9 cellular contexts compared by ENCODE assay signal in the genomic region with DNA sequence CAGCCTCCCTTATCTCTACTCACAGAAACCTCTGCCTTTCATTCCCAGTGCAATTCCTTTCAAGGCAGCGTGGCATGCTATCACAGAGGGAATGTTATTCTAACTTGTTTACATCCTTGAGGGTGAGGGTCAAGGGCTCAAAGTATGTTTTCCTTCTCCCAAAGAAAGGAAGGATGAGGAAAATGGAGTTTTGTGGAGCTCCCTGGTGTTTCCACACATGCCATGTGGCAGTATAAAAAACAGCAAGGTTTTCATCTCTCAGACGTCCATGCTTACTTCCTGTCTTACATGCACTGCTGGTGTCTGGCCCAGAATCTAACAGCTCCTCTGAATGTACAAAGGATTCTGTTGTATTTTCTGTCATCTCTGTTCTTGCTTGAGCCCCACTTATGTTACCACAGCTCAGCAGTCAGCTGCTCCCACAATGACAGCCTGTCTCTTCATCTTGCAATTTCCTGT.
DNase-seq lines count a peak whose midpoint lies in the region; ATAC-seq and TF ChIP-seq lines count a peak whose summit lies in the region.
"Had no signal": no experiment of that assay in that cellular context is flagged by ENCODE, and none has a peak within 500 bp of the region (broad histone marks: within the 10 kb centered on the region; RNA-seq: fewer than 3 reads in every experiment).

No MANE protein-coding gene starts in this region.

- dilution Hi-C loops in IMR-90 (cut with HindIII; ENCODE audit: low sequenced_read_pairs, unreplicated experiment): no loop called here

- no peak overlapping the region for H3K56ac ChIP-seq in IMR-90 (ENCODE audit: extremely low read depth, insufficient read depth, low read length)

- 0 out of 2 replicates have a peak overlapping the region, but pooled peaks have one; percentile 33 for H3K9ac ChIP-seq in IMR-90 (ENCODE audit: low read depth, low read length)

- intact Hi-C loops in IMR-90 (cut with micrococcal nuclease): no loop called here

- H2AFZ ChIP-seq in IMR-90 (replicated peaks; ENCODE audit: low read length, poor library complexity): peak overlapping the region; percentile 83

- H2BK120ac ChIP-seq in IMR-90 (ENCODE audit: low read depth, low read length): peak overlapping the region; percentile 92

- H2BK5ac ChIP-seq in IMR-90 (ENCODE audit: low read depth, low read length, poor library complexity, severe bottlenecking): peak overlapping the region; percentile 70

- peak overlapping the region; percentile 49; the same call in 1 of the 2 replicates for H4K91ac ChIP-seq in IMR-90 (ENCODE audit: insufficient read depth, low read depth, low read length)

- peak overlapping the region; percentile 60; the same call in 2 of the 3 replicates for H2BK15ac ChIP-seq in IMR-90 (ENCODE audit: low read depth, low read length)

- H3K79me1 ChIP-seq in IMR-90 (ENCODE audit: low read depth in 1 of 2, low read length in 2 of 2): no peaks in the 10 kb centered on the region

- TF ChIP-seq RAD21 in IMR-90 (IDR thresholded peaks at IDR 0.05; ENCODE audit: low read length): no peak

- in situ Hi-C loops in IMR-90 (cut with MboI; ENCODE audit: low sequenced_read_pairs) (no loop called here), ACHN (cut with HindIII; ENCODE audit: low pct_ligation_motif_present, low pct_unique_long_range_greater_than_20kb, low sequenced_read_pairs) (no loop called here)

- CTCF ChIA-PET in IMR-90 (lab: Yijun Ruan, JAX): interaction anchor here (0.7 kb wide), 1 partner anchor 11 kb away, joined by 3 read pairs; no protein-coding TSS in a partner anchor

- peak; percentile 54 for DNase-seq in IMR-90
- DNase-seq in caudate nucleus (lab: John Stamatoyannopoulos, UW): peak in 30 of 61 donors; percentile 0 to 62 (median 11)
- DNase-seq in superior temporal gyrus (ENCODE audit: extremely low spot score): peak; percentile 79
- no peak for DNase-seq in foreskin keratinocyte
- DNase-seq in ACHN: no peak
- DNase-seq: activated CD4-positive, alpha-beta memory T cell treated with anti-CD3 and anti-CD28 coated beads, Interleukin-2, amount 10 ng/mL, durations not matched to agents 7 days and 5 days; amniotic stem cell had no signal

- no peak overlapping the region for H2AK5ac ChIP-seq in IMR-90 (ENCODE audit: low read depth, low read length)

- H3K36me3 ChIP-seq in IMR-90 (ENCODE audit: control insufficient read depth, insufficient read depth, low read length): no peaks in the 10 kb centered on the region

- peak overlapping the region; percentile 80 for H2BK20ac ChIP-seq in IMR-90 (ENCODE audit: low read depth, low read length)

- H3K4me2 ChIP-seq in IMR-90 (ENCODE audit: low read depth, low read length): peak overlapping the region; percentile 50

- peak; percentile 83 for ATAC-seq in IMR-90 (ENCODE audit: low read depth)
- no peak for ATAC-seq in foreskin keratinocyte
- no peak for ATAC-seq in HG02885 (IDR thresholded peaks at IDR 0.05; ENCODE audit: poor library complexity, unreplicated experiment)

- peak overlapping the region; percentile 73; the same call in 1 of the 2 replicates for H3K23ac ChIP-seq in IMR-90 (ENCODE audit: low read depth, low read length)

- H3K9me1 ChIP-seq in IMR-90 (ENCODE audit: insufficient read depth, low read length): no peaks in the 10 kb centered on the region

- POLR2A ChIA-PET in IMR-90 (lab: Charles Lee; ENCODE audit: unreplicated experiment): no interaction called here

- peak overlapping the region; percentile 87 for H3K14ac ChIP-seq in IMR-90 (replicated peaks; ENCODE audit: low read depth, low read length)

- peak overlapping the region; percentile 58 to 87; a peak in 3 of 4 replicates for H4K8ac ChIP-seq in IMR-90 (ENCODE audit: low read depth in 2 of 2, low read length in 2 of 2)

- no peaks in the 10 kb centered on the region for H3K27me3 ChIP-seq in IMR-90 (ENCODE audit: control insufficient read depth, insufficient read depth, low read length)
- H3K27me3 ChIP-seq in layer of hippocampus (ENCODE audit: control insufficient read depth, insufficient read depth, low read length): no peaks in the 10 kb centered on the region
- no peaks in the 10 kb centered on the region for H3K27me3 ChIP-seq in foreskin keratinocyte

- H3K9me3 ChIP-seq in IMR-90 (ENCODE audit: control insufficient read depth, insufficient read depth, low read length): no peaks in the 10 kb centered on the region

- H3K4me3 ChIP-seq in IMR-90 (ENCODE audit: insufficient read depth, low read depth, low read length): no peak overlapping the region

- no peak overlapping the region for H2AK9ac ChIP-seq in IMR-90 (replicated peaks; ENCODE audit: low read depth, low read length, poor library complexity)

- peak overlapping the region; percentile 59 for H3K4ac ChIP-seq in IMR-90 (ENCODE audit: low read depth, low read length)

- H3K27ac ChIP-seq in IMR-90 (ENCODE audit: insufficient read depth, low read length) (peak overlapping the region; percentile 86; the same call in 1 of the 2 replicates), caudate nucleus (ENCODE audit: low read depth, low read length) (peak overlapping the region; percentile 49), layer of hippocampus (ENCODE audit: low read depth, low read length) (peak overlapping the region; percentile 3), foreskin keratinocyte (no peak overlapping the region)

- no peaks in the 10 kb centered on the region for H4K20me1 ChIP-seq in IMR-90 (ENCODE audit: insufficient read depth, low read length)

- no TSS peak for BruUV-seq in IMR-90 (replicated peaks; lab: Mats Ljungman, UMichigan)

- WGBS in IMR-90 (ENCODE audit: extremely low coverage in 2 of 2, insufficient read length in 1 of 2), 2 experiments: no CpG with 5 or more reads among the region's 2 CpGs

- H3K18ac ChIP-seq in IMR-90 (ENCODE audit: low read depth, low read length): peak overlapping the region; percentile 96

- no peak for TF ChIP-seq POLR2A in IMR-90 (IDR thresholded peaks at IDR 0.05; ENCODE audit: low read depth, low read length)

- H4K5ac ChIP-seq in IMR-90 (ENCODE audit: low read depth, low read length): peak overlapping the region; percentile 98

- TF ChIP-seq CTCF in IMR-90 (conservative IDR thresholded peaks at IDR 0.05; ENCODE audit: low read depth, low read length) (no peak), foreskin keratinocyte (conservative IDR thresholded peaks at IDR 0.05) (no peak)

- H3K4me1 ChIP-seq in IMR-90 (ENCODE audit: control insufficient read depth, insufficient read depth, low read length) (peaks cover 6% of the 10 kb centered on the region), foreskin keratinocyte (peaks cover 2% of the 10 kb centered on the region)

TF ChIP-seq in IMR-90, 13 proteins besides CTCF, POLR2A, EP300 and RAD21:
- TF ChIP-seq, protein P1, sequence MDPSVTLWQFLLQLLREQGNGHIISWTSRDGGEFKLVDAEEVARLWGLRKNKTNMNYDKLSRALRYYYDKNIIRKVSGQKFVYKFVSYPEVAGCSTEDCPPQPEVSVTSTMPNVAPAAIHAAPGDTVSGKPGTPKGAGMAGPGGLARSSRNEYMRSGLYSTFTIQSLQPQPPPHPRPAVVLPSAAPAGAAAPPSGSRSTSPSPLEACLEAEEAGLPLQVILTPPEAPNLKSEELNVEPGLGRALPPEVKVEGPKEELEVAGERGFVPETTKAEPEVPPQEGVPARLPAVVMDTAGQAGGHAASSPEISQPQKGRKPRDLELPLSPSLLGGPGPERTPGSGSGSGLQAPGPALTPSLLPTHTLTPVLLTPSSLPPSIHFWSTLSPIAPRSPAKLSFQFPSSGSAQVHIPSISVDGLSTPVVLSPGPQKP (IDR thresholded peaks at IDR 0.05; ENCODE audit: borderline replicate concordance, low read depth, low read length): no peak
- TF ChIP-seq BHLHE40 (IDR thresholded peaks at IDR 0.05; ENCODE audit: low read depth, low read length): no peak
- TF ChIP-seq RFX5 (IDR thresholded peaks at IDR 0.05; ENCODE audit: low read depth, low read length): no peak

Comparison
In these comparisons a context has a peak if more than half of its experiments do, and no peak if none do; other contexts are left out.
1. DNase-seq: peak in IMR-90 (single experiment) and superior temporal gyrus (single experiment); none in foreskin keratinocyte (0 of 2) and ACHN (single experiment).